ENCODE assay signal across 1 cellular context in the genomic region with DNA sequence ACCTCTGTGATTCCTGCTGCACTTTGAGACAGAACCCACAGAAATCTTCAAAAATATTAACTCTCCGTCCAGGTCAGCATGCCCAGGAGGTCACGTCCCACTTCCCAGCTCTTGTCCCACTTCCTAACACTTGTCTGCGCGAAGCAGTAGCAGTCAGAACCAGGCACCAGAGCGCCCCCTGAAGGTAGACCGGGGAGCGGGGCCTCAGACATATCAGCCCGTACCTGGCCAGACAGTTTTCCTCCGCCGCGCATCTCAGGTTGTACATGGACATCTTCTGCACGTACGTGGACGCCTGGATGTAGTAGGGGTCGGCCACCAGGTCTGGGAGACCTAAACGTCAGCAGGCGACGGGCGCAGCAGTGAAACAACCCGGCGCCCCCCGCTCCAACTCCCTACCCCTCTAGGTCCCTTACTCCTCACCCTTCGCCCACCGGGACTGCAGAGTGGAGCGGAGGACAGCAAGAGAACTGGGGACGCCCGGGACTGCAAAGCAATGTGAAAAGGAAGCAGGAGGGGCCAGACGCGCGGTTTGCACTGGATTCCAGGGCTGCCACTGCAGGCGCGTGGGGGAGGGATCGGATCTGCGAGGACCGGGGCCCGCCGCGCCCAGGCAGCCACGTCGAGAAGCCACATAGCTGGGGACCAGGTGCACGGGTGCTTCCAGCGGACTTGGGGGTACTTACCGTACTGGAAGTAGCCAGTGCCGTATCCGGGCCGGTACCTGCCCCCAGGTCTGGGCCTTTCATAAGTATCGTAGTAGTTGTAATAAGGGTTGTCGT.
TF ChIP-seq lines count a peak whose summit lies in the region.

No MANE protein-coding gene starts in this region.

TF ChIP-seq in HEK293, 187 proteins besides CTCF, POLR2A, EP300 and RAD21 (continued from another document and continues in another):
- TF ChIP-seq, protein P1, sequence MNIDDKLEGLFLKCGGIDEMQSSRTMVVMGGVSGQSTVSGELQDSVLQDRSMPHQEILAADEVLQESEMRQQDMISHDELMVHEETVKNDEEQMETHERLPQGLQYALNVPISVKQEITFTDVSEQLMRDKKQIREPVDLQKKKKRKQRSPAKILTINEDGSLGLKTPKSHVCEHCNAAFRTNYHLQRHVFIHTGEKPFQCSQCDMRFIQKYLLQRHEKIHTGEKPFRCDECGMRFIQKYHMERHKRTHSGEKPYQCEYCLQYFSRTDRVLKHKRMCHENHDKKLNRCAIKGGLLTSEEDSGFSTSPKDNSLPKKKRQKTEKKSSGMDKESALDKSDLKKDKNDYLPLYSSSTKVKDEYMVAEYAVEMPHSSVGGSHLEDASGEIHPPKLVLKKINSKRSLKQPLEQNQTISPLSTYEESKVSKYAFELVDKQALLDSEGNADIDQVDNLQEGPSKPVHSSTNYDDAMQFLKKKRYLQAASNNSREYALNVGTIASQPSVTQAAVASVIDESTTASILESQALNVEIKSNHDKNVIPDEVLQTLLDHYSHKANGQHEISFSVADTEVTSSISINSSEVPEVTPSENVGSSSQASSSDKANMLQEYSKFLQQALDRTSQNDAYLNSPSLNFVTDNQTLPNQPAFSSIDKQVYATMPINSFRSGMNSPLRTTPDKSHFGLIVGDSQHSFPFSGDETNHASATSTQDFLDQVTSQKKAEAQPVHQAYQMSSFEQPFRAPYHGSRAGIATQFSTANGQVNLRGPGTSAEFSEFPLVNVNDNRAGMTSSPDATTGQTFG (tag by site-specific recombination; IDR thresholded peaks at IDR 0.05; ENCODE audit: borderline replicate concordance) = no peak
- no peak for TF ChIP-seq ZNF16 (tag by site-specific recombination; IDR thresholded peaks at IDR 0.05; ENCODE audit: low read depth)
- no peak for TF ChIP-seq ZNF292 (tag by site-specific recombination; IDR thresholded peaks at IDR 0.05; ENCODE audit: borderline replicate concordance, low read depth)
- TF ChIP-seq SCRT2 (tag by site-specific recombination; IDR thresholded peaks at IDR 0.05) = 0 out of 2 replicates have a peak, but pooled peaks have one; percentile 32
- no peak for TF ChIP-seq ZNF133 (tag by site-specific recombination; IDR thresholded peaks at IDR 0.05)
- no peak for TF ChIP-seq ZNF558 (tag by site-specific recombination; IDR thresholded peaks at IDR 0.05)
- TF ChIP-seq, protein P2, sequence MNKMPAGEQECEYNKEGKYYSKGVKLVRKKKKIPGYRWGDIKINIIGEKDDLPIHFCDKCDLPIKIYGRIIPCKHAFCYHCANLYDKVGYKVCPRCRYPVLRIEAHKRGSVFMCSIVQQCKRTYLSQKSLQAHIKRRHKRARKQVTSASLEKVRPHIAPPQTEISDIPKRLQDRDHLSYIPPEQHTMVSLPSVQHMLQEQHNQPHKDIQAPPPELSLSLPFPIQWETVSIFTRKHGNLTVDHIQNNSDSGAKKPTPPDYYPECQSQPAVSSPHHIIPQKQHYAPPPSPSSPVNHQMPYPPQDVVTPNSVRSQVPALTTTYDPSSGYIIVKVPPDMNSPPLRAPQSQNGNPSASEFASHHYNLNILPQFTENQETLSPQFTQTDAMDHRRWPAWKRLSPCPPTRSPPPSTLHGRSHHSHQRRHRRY (tag by site-specific recombination; IDR thresholded peaks at IDR 0.05) = no peak
- no peak for TF ChIP-seq ZNF146 (tag by site-specific recombination; IDR thresholded peaks at IDR 0.05)
- no peak for TF ChIP-seq HOXA7 (CRISPR knock-in tag; IDR thresholded peaks at IDR 0.05; ENCODE audit: borderline replicate concordance)
- no peak for TF ChIP-seq GLI4 (tag by site-specific recombination; IDR thresholded peaks at IDR 0.05)
- TF ChIP-seq, protein P3, sequence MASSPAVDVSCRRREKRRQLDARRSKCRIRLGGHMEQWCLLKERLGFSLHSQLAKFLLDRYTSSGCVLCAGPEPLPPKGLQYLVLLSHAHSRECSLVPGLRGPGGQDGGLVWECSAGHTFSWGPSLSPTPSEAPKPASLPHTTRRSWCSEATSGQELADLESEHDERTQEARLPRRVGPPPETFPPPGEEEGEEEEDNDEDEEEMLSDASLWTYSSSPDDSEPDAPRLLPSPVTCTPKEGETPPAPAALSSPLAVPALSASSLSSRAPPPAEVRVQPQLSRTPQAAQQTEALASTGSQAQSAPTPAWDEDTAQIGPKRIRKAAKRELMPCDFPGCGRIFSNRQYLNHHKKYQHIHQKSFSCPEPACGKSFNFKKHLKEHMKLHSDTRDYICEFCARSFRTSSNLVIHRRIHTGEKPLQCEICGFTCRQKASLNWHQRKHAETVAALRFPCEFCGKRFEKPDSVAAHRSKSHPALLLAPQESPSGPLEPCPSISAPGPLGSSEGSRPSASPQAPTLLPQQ (tag by site-specific recombination; IDR thresholded peaks at IDR 0.05) = peak; percentile 45; the same call in 1 of the 2 replicates
- TF ChIP-seq ZNF561 (tag by site-specific recombination; IDR thresholded peaks at IDR 0.05; ENCODE audit: borderline replicate concordance) = no peak
- peak; percentile 61 for TF ChIP-seq ZNF2 (tag by site-specific recombination; IDR thresholded peaks at IDR 0.05)
- TF ChIP-seq ZNF549 (tag by site-specific recombination; IDR thresholded peaks at IDR 0.05) = no peak
- TF ChIP-seq ZNF624 (tag by site-specific recombination; IDR thresholded peaks at IDR 0.05) = no peak
- TF ChIP-seq, protein P4, sequence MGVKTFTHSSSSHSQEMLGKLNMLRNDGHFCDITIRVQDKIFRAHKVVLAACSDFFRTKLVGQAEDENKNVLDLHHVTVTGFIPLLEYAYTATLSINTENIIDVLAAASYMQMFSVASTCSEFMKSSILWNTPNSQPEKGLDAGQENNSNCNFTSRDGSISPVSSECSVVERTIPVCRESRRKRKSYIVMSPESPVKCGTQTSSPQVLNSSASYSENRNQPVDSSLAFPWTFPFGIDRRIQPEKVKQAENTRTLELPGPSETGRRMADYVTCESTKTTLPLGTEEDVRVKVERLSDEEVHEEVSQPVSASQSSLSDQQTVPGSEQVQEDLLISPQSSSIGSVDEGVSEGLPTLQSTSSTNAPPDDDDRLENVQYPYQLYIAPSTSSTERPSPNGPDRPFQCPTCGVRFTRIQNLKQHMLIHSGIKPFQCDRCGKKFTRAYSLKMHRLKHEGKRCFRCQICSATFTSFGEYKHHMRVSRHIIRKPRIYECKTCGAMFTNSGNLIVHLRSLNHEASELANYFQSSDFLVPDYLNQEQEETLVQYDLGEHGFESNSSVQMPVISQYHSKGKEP (tag by site-specific recombination; IDR thresholded peaks at IDR 0.05) = no peak
- TF ChIP-seq MZF1 (tag by site-specific recombination; IDR thresholded peaks at IDR 0.05; ENCODE audit: borderline replicate concordance) = no peak
- no peak for TF ChIP-seq ZFHX2 (tag by site-specific recombination; conservative IDR thresholded peaks at IDR 0.05)
- TF ChIP-seq, protein P5, sequence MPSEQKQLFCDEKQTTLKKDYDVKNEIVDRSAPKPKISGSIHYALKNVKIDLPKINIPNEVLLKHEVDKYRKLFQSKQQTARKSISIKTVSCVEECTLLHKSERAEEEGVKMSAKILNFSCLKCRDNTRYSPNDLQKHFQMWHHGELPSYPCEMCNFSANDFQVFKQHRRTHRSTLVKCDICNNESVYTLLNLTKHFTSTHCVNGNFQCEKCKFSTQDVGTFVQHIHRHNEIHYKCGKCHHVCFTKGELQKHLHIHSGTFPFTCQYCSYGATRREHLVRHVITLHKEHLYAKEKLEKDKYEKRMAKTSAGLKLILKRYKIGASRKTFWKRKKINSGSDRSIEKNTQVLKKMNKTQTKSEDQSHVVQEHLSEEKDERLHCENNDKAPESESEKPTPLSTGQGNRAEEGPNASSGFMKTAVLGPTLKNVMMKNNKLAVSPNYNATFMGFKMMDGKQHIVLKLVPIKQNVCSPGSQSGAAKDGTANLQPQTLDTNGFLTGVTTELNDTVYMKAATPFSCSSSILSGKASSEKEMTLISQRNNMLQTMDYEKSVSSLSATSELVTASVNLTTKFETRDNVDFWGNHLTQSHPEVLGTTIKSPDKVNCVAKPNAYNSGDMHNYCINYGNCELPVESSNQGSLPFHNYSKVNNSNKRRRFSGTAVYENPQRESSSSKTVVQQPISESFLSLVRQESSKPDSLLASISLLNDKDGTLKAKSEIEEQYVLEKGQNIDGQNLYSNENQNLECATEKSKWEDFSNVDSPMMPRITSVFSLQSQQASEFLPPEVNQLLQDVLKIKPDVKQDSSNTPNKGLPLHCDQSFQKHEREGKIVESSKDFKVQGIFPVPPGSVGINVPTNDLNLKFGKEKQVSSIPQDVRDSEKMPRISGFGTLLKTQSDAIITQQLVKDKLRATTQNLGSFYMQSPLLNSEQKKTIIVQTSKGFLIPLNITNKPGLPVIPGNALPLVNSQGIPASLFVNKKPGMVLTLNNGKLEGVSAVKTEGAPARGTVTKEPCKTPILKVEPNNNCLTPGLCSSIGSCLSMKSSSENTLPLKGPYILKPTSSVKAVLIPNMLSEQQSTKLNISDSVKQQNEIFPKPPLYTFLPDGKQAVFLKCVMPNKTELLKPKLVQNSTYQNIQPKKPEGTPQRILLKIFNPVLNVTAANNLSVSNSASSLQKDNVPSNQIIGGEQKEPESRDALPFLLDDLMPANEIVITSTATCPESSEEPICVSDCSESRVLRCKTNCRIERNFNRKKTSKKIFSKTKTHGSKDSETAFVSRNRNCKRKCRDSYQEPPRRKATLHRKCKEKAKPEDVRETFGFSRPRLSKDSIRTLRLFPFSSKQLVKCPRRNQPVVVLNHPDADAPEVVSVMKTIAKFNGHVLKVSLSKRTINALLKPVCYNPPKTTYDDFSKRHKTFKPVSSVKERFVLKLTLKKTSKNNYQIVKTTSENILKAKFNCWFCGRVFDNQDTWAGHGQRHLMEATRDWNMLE (tag by site-specific recombination; conservative IDR thresholded peaks at IDR 0.05; ENCODE audit: low read depth) = no peak
- no peak for TF ChIP-seq ZNF354C (tag by site-specific recombination; IDR thresholded peaks at IDR 0.05; ENCODE audit: borderline replicate concordance, low read depth)
- peak; percentile 68 for TF ChIP-seq ZNF366 (tag by site-specific recombination; conservative IDR thresholded peaks at IDR 0.05)
- TF ChIP-seq ZNF416 (tag by site-specific recombination; IDR thresholded peaks at IDR 0.05) = no peak
- peak; percentile 90 for TF ChIP-seq ZNF335 (tag by site-specific recombination; conservative IDR thresholded peaks at IDR 0.05)
- no peak for TF ChIP-seq ZNF391 (tag by site-specific recombination; IDR thresholded peaks at IDR 0.05; ENCODE audit: borderline replicate concordance, low read depth)
- TF ChIP-seq, protein P6, sequence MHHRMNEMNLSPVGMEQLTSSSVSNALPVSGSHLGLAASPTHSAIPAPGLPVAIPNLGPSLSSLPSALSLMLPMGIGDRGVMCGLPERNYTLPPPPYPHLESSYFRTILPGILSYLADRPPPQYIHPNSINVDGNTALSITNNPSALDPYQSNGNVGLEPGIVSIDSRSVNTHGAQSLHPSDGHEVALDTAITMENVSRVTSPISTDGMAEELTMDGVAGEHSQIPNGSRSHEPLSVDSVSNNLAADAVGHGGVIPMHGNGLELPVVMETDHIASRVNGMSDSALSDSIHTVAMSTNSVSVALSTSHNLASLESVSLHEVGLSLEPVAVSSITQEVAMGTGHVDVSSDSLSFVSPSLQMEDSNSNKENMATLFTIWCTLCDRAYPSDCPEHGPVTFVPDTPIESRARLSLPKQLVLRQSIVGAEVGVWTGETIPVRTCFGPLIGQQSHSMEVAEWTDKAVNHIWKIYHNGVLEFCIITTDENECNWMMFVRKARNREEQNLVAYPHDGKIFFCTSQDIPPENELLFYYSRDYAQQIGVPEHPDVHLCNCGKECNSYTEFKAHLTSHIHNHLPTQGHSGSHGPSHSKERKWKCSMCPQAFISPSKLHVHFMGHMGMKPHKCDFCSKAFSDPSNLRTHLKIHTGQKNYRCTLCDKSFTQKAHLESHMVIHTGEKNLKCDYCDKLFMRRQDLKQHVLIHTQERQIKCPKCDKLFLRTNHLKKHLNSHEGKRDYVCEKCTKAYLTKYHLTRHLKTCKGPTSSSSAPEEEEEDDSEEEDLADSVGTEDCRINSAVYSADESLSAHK (tag by site-specific recombination; IDR thresholded peaks at IDR 0.05) = no peak
- TF ChIP-seq, protein P7, sequence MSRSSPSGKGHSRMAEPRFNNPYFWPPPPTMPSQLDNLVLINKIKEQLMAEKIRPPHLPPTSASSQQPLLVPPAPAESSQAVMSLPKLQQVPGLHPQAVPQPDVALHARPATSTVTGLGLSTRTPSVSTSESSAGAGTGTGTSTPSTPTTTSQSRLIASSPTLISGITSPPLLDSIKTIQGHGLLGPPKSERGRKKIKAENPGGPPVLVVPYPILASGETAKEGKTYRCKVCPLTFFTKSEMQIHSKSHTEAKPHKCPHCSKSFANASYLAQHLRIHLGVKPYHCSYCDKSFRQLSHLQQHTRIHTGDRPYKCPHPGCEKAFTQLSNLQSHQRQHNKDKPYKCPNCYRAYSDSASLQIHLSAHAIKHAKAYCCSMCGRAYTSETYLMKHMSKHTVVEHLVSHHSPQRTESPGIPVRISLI (tag by site-specific recombination; IDR thresholded peaks at IDR 0.05) = no peak
- TF ChIP-seq, protein P8, sequence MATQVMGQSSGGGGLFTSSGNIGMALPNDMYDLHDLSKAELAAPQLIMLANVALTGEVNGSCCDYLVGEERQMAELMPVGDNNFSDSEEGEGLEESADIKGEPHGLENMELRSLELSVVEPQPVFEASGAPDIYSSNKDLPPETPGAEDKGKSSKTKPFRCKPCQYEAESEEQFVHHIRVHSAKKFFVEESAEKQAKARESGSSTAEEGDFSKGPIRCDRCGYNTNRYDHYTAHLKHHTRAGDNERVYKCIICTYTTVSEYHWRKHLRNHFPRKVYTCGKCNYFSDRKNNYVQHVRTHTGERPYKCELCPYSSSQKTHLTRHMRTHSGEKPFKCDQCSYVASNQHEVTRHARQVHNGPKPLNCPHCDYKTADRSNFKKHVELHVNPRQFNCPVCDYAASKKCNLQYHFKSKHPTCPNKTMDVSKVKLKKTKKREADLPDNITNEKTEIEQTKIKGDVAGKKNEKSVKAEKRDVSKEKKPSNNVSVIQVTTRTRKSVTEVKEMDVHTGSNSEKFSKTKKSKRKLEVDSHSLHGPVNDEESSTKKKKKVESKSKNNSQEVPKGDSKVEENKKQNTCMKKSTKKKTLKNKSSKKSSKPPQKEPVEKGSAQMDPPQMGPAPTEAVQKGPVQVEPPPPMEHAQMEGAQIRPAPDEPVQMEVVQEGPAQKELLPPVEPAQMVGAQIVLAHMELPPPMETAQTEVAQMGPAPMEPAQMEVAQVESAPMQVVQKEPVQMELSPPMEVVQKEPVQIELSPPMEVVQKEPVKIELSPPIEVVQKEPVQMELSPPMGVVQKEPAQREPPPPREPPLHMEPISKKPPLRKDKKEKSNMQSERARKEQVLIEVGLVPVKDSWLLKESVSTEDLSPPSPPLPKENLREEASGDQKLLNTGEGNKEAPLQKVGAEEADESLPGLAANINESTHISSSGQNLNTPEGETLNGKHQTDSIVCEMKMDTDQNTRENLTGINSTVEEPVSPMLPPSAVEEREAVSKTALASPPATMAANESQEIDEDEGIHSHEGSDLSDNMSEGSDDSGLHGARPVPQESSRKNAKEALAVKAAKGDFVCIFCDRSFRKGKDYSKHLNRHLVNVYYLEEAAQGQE (tag by site-specific recombination; IDR thresholded peaks at IDR 0.05) = no peak
